Comparison of ENCODE assay signal across 22 cellular contexts in the genomic region with DNA sequence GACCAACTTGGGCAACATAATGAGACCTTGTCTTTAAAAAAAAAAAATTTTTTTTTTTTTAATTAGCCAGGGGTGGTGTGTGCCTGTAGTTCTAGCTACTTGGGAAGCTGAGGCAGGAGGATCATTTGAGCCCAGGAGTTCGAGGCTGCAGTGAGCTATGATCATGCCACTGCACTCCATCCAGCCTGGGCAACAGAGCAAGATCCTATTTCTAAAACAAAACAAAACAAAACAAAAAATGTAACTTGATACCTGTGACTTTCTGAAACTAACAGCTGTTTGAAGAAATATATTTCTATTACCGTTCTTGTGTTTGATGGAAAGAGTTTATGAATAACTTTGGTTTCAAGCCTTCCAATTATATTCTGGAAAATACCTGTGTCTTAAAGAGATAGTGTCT. TPM values are rescaled to one million over a fixed set of nuclear protein-coding genes. Genes with fewer than 3 reads are reported as not detected.
DNase-seq lines count a peak whose midpoint lies in the region; ATAC-seq, FAIRE-seq and TF ChIP-seq lines count a peak whose summit lies in the region.
"Had no signal": no experiment of that assay in that cellular context is flagged by ENCODE, and none has a peak within 500 bp of the region (broad histone marks: within the 10 kb centered on the region; RNA-seq: fewer than 3 reads in every experiment).

No MANE protein-coding gene starts in this region.

- H3K4me3 Mint-ChIP-seq in activated CD8-positive, alpha-beta memory T cell treated with anti-CD3 and anti-CD28 coated beads, Interleukin-2, amount 10 ng/mL, durations not matched to agents 7 days and 5 days, result no peak overlapping the region
- H3K4me3 Mint-ChIP-seq in CD4-positive, alpha-beta T cell, result no peak overlapping the region
- H3K4me3 Mint-ChIP-seq: activated CD4-positive, alpha-beta memory T cell treated with anti-CD3 and anti-CD28 coated beads, Interleukin-2, amount 10 ng/mL, durations not matched to agents 7 days and 5 days; activated T-cell treated with anti-CD3 and anti-CD28 coated beads, Interleukin-2, amount 50 U/mL, for 24 hours; CD14-positive monocyte; H9; T-helper 17 cell had no signal

- 23 to 26% methylated on average over 2 of the region's 2 CpGs for WGBS in body of pancreas, 2 donors
- 38% methylated on average over 2 of the region's 2 CpGs for WGBS in right lobe of liver (ENCODE audit: insufficient coverage, low coverage, low lambda C conversion rate, missing lambda C conversion rate)
- WGBS in small intestine, 3 donors, result 39 to 60% (median 49%) methylated on average over 2 of the region's 2 CpGs

- H3K4me1 ChIP-seq in KMS-11 (ENCODE audit: low read depth, poor library complexity, severe bottlenecking) (peaks cover 18% of the 10 kb centered on the region), body of pancreas (peaks cover 83% of the 10 kb centered on the region), right lobe of liver (peaks cover 0 to 86% (median 33%) of the 10 kb centered on the region in 4 donors), small intestine (ENCODE audit: control insufficient read depth in 2 of 2, insufficient read depth in 1 of 2, low read depth in 1 of 2, low read length in 1 of 2) (peaks cover 0 to 8% of the 10 kb centered on the region in 2 donors)
- H3K4me1 ChIP-seq: foreskin keratinocyte had no signal

- peaks cover 18% of the 10 kb centered on the region for H3K4me1 Mint-ChIP-seq in activated CD8-positive, alpha-beta memory T cell treated with anti-CD3 and anti-CD28 coated beads, Interleukin-2, amount 10 ng/mL, durations not matched to agents 7 days and 5 days
- H3K4me1 Mint-ChIP-seq in CD4-positive, alpha-beta T cell (ENCODE audit: low read depth), result peaks cover 41% of the 10 kb centered on the region

- H3K9me3 ChIP-seq in body of pancreas (no peaks in the 10 kb centered on the region), right lobe of liver (no peaks in the 10 kb centered on the region), small intestine (ENCODE audit: control insufficient read depth, low read depth) (no peaks in the 10 kb centered on the region)
- no peaks in the 10 kb centered on the region for H3K9me3 ChIP-seq in CD4-positive, alpha-beta T cell (ENCODE audit: control insufficient read depth, low read length)
- H3K9me3 ChIP-seq: ovary, SJSA1 had no signal

- no peaks in the 10 kb centered on the region for H3K9me3 Mint-ChIP-seq in activated CD8-positive, alpha-beta memory T cell treated with anti-CD3 and anti-CD28 coated beads, Interleukin-2, amount 10 ng/mL, durations not matched to agents 7 days and 5 days (ENCODE audit: low read depth)
- no peaks in the 10 kb centered on the region for H3K9me3 Mint-ChIP-seq in CD4-positive, alpha-beta T cell
- H3K9me3 Mint-ChIP-seq: activated CD4-positive, alpha-beta memory T cell treated with anti-CD3 and anti-CD28 coated beads, Interleukin-2, amount 10 ng/mL, durations not matched to agents 7 days and 5 days; activated T-cell treated with anti-CD3 and anti-CD28 coated beads, Interleukin-2, amount 50 U/mL, for 24 hours; H9 had no signal

- H3K36me3 ChIP-seq in KMS-11 (ENCODE audit: insufficient read depth) (no peaks in the 10 kb centered on the region), body of pancreas (replicated peaks in 1 of 2; ENCODE audit: insufficient read depth in 1 of 2, low read depth in 2 of 2) (no peaks in the 10 kb centered on the region), right lobe of liver (no peaks in the 10 kb centered on the region), small intestine (ENCODE audit: control insufficient read depth in 2 of 2, insufficient read depth in 2 of 2, low read length in 2 of 2) (no peaks in the 10 kb centered on the region)
- H3K36me3 ChIP-seq: ovary had no signal

- H3K79me2 ChIP-seq in KMS-11 (ENCODE audit: insufficient read depth, low read depth), result no peaks in the 10 kb centered on the region

- TF ChIP-seq CTCF in KMS-11 (conservative IDR thresholded peaks at IDR 0.05; ENCODE audit: low read depth, low read length) (no peak), body of pancreas (IDR thresholded peaks at IDR 0.05) (no peak), right lobe of liver (IDR thresholded peaks at IDR 0.05) (no peak)
- TF ChIP-seq CTCF in CD4-positive, alpha-beta T cell (IDR thresholded peaks at IDR 0.05), result no peak

- no peak for DNase-seq in body of pancreas
- no peak for DNase-seq in right lobe of liver
- no peak for DNase-seq in small intestine
- DNase-seq in activated CD8-positive, alpha-beta memory T cell treated with anti-CD3 and anti-CD28 coated beads, Interleukin-2, amount 10 ng/mL, durations not matched to agents 7 days and 5 days, result no peak
- DNase-seq in CD4-positive, alpha-beta T cell, result no peak
- DNase-seq: activated CD4-positive, alpha-beta memory T cell treated with anti-CD3 and anti-CD28 coated beads, Interleukin-2, amount 10 ng/mL, durations not matched to agents 7 days and 5 days; activated naive CD4-positive, alpha-beta T cell treated with anti-CD3 and anti-CD28 coated beads, Interleukin-2, amount 50 U/mL, for 16 hours; activated T-cell treated with anti-CD3 and anti-CD28 coated beads, Interleukin-2, amount 50 U/mL, for 24 hours; foreskin keratinocyte; H9; NCI-H1436; NCI-H69; ovary; PC-9; stimulated activated CD4-positive, alpha-beta T cell treated with anti-CD3 and anti-CD28 coated beads, Interleukin-4, amount 100 ng/mL, for 4 hours; T-helper 17 cell had no signal

- H3K4me3 ChIP-seq in KMS-11 (IDR thresholded peaks at IDR 0.05; ENCODE audit: insufficient read depth, low read depth, low read length) (no peak overlapping the region), body of pancreas (no peak overlapping the region), right lobe of liver (peak overlapping the region in 2 of 3 donors; percentile 12 to 33), small intestine (ENCODE audit: low read depth in 1 of 2, low read length in 2 of 2) (no peak overlapping the region)
- H3K4me3 ChIP-seq: ovary, PC-9, SJSA1 had no signal

- no peaks in the 10 kb centered on the region for H3K27me3 Mint-ChIP-seq in activated CD8-positive, alpha-beta memory T cell treated with anti-CD3 and anti-CD28 coated beads, Interleukin-2, amount 10 ng/mL, durations not matched to agents 7 days and 5 days
- H3K27me3 Mint-ChIP-seq in CD4-positive, alpha-beta T cell, result no peaks in the 10 kb centered on the region
- H3K27me3 Mint-ChIP-seq: activated CD4-positive, alpha-beta memory T cell treated with anti-CD3 and anti-CD28 coated beads, Interleukin-2, amount 10 ng/mL, durations not matched to agents 7 days and 5 days; activated T-cell treated with anti-CD3 and anti-CD28 coated beads, Interleukin-2, amount 50 U/mL, for 24 hours; T-helper 17 cell had no signal

- H2AFZ ChIP-seq in KMS-11 (ENCODE audit: low read depth), result no peak overlapping the region
- H2AFZ ChIP-seq: PC-9 had no signal

- FAIRE-seq in small intestine (lab: Jason Lieb, UNC), result no peak
- FAIRE-seq: GM19239 had no signal

- POLR2A ChIA-PET in CD4-positive, alpha-beta T cell (lab: Charles Lee), result no interaction called here

- CTCF ChIA-PET in activated CD8-positive, alpha-beta memory T cell treated with anti-CD3 and anti-CD28 coated beads, Interleukin-2, amount 10 ng/mL, durations not matched to agents 7 days and 5 days (lab: Charles Lee), result interaction anchor here (0.9 to 1.6 kb wide), 3 partner anchors 9 to 314 kb away, joined by 3 read pairs; no protein-coding TSS in a partner anchor
- CTCF ChIA-PET in CD4-positive, alpha-beta T cell (lab: Charles Lee), result no interaction called here

- H3K27ac ChIP-seq in KMS-11 (no peak overlapping the region), body of pancreas (peak overlapping the region; percentile 88 to 96 (median 94)), right lobe of liver (peak overlapping the region in 2 of 3 donors; percentile 77 to 84), small intestine (ENCODE audit: low read depth in 1 of 2, low read length in 1 of 2) (peak overlapping the region; percentile 88 to 93)
- no peak overlapping the region for H3K27ac ChIP-seq in CD4-positive, alpha-beta T cell (ENCODE audit: low read depth, low read length)
- H3K27ac ChIP-seq: foreskin keratinocyte, PC-9, SJSA1 had no signal

- H3K4me2 ChIP-seq in KMS-11, result peak overlapping the region; percentile 29
- H3K4me2 ChIP-seq: PC-9 had no signal

- intact Hi-C loops in body of pancreas (cut with DNase I), result no loop called here
- intact Hi-C loops in right lobe of liver (cut with DNase I), result no loop called here
- intact Hi-C loops in CD4-positive, alpha-beta T cell (cut with DNase I, micrococcal nuclease), result loop anchor here in 1 of 2 experiments (5.0 kb wide), 1 partner anchor 273 kb away; no protein-coding TSS in a partner anchor

- no peaks in the 10 kb centered on the region for H3K27me3 ChIP-seq in KMS-11 (ENCODE audit: insufficient read depth, low read depth)
- H3K27me3 ChIP-seq in body of pancreas, result no peaks in the 10 kb centered on the region
- no peaks in the 10 kb centered on the region for H3K27me3 ChIP-seq in right lobe of liver
- no peaks in the 10 kb centered on the region for H3K27me3 ChIP-seq in small intestine (ENCODE audit: control insufficient read depth in 2 of 2, insufficient read depth in 2 of 2, low read length in 2 of 2)
- H3K27me3 ChIP-seq in CD4-positive, alpha-beta T cell (ENCODE audit: control insufficient read depth, insufficient read depth, low read length), result no peaks in the 10 kb centered on the region
- H3K27me3 ChIP-seq: foreskin keratinocyte, ovary, SJSA1 had no signal

- H3K27ac Mint-ChIP-seq in activated CD8-positive, alpha-beta memory T cell treated with anti-CD3 and anti-CD28 coated beads, Interleukin-2, amount 10 ng/mL, durations not matched to agents 7 days and 5 days, result no peak overlapping the region
- no peak overlapping the region for H3K27ac Mint-ChIP-seq in CD4-positive, alpha-beta T cell
- H3K27ac Mint-ChIP-seq: activated CD4-positive, alpha-beta memory T cell treated with anti-CD3 and anti-CD28 coated beads, Interleukin-2, amount 10 ng/mL, durations not matched to agents 7 days and 5 days; CD14-positive monocyte; T-helper 17 cell had no signal

- H3K36me3 Mint-ChIP-seq in activated CD8-positive, alpha-beta memory T cell treated with anti-CD3 and anti-CD28 coated beads, Interleukin-2, amount 10 ng/mL, durations not matched to agents 7 days and 5 days, result peaks cover 5% of the 10 kb centered on the region
- peaks cover 3% of the 10 kb centered on the region for H3K36me3 Mint-ChIP-seq in CD4-positive, alpha-beta T cell (ENCODE audit: low read depth)

- no peaks in the 10 kb centered on the region for H4K20me1 ChIP-seq in KMS-11 (ENCODE audit: insufficient read depth)

- no peak overlapping the region for H3K9ac ChIP-seq in KMS-11

- ATAC-seq in body of pancreas, result no peak
- no peak for ATAC-seq in right lobe of liver
- no peak for ATAC-seq in activated CD8-positive, alpha-beta memory T cell treated with anti-CD3 and anti-CD28 coated beads, Interleukin-2, amount 10 ng/mL, durations not matched to agents 7 days and 5 days
- no peak for ATAC-seq in GM19467 (IDR thresholded peaks at IDR 0.05; ENCODE audit: unreplicated experiment)
- ATAC-seq in CD4-positive, alpha-beta T cell (ENCODE audit: poor library complexity), result no peak
- ATAC-seq in GM21360 (IDR thresholded peaks at IDR 0.05; ENCODE audit: unreplicated experiment), result no peak
- ATAC-seq: foreskin keratinocyte, T-helper 17 cell had no signal

- no peak for TF ChIP-seq POLR2A in body of pancreas (IDR thresholded peaks at IDR 0.05)
- TF ChIP-seq POLR2A in right lobe of liver (IDR thresholded peaks at IDR 0.05), result no peak

RNA-seq across cellular contexts. Expression of a gene that starts 1.7 kb away (rescaled TPM):
- total RNA-seq in body of pancreas, result 100 to 1,000 TPM in 1 of 2 donors, 10 to 100 TPM in 1; 71.1 to 358 TPM
- total RNA-seq in right lobe of liver, result 100 to 1,000 TPM; 107 to 237 (median 187) TPM
- polyA plus RNA-seq in small intestine, result 10 to 100 TPM in 2 of 3 donors, 1 to 10 TPM in 1; 7.0 to 40.5 (median 12.3) TPM
- total RNA-seq in activated CD8-positive, alpha-beta memory T cell treated with anti-CD3 and anti-CD28 coated beads, Interleukin-2, amount 10 ng/mL, durations not matched to agents 7 days and 5 days, result 10 to 100 TPM; 10.4 to 15.1 TPM
- total RNA-seq in CD4-positive, alpha-beta T cell, result 10 to 100 TPM; 30.3 to 32.2 TPM

RNA-seq across cellular contexts. Expression of a gene that starts 17.2 kb away (rescaled TPM):
- 10 to 100 TPM in 1 of 2 donors, 1 to 10 TPM in 1; 4.9 to 13.5 TPM for total RNA-seq in body of pancreas
- total RNA-seq in right lobe of liver, result 10 to 100 TPM; 16.3 to 42.7 (median 21.2) TPM
- 10 to 100 TPM; 11.9 to 38.7 (median 14.8) TPM for polyA plus RNA-seq in small intestine
- 10 to 100 TPM; 53.7 to 75.6 TPM for total RNA-seq in activated CD8-positive, alpha-beta memory T cell treated with anti-CD3 and anti-CD28 coated beads, Interleukin-2, amount 10 ng/mL, durations not matched to agents 7 days and 5 days
- total RNA-seq in CD4-positive, alpha-beta T cell, result 1 to 10 TPM; 3.3 to 3.6 TPM

RNA-seq across cellular contexts. Expression of a gene that starts 21.4 kb away (rescaled TPM):
- total RNA-seq in body of pancreas, result 10 to 100 TPM in 1 of 2 donors, 1 to 10 TPM in 1; 7.3 to 16.1 TPM
- 10 to 100 TPM in 4 of 6 experiments, 1 to 10 TPM in 2; 6.1 to 19.3 (median 17.1) TPM for total RNA-seq in right lobe of liver
- polyA plus RNA-seq in small intestine, result 10 to 100 TPM in 1 of 3 donors, 1 to 10 TPM in 2; 4.2 to 17.8 (median 4.9) TPM
- total RNA-seq in activated CD8-positive, alpha-beta memory T cell treated with anti-CD3 and anti-CD28 coated beads, Interleukin-2, amount 10 ng/mL, durations not matched to agents 7 days and 5 days, result 10 to 100 TPM; 14.0 to 17.2 TPM
- total RNA-seq in CD4-positive, alpha-beta T cell, result 10 to 100 TPM; 12.8 to 14.0 TPM

Comparison
In these comparisons a context has a peak if more than half of its experiments do, and no peak if none do; other contexts are left out.
1. H3K27ac ChIP-seq: peak in body of pancreas (4 of 4), right lobe of liver (2 of 3) and small intestine (2 of 2); none in KMS-11 (single experiment) and CD4-positive, alpha-beta T cell (single experiment).
2. H3K4me3 ChIP-seq: peak in right lobe of liver (2 of 3); none in KMS-11 (single experiment), body of pancreas (0 of 2) and small intestine (0 of 2).